In the genomic region with DNA sequence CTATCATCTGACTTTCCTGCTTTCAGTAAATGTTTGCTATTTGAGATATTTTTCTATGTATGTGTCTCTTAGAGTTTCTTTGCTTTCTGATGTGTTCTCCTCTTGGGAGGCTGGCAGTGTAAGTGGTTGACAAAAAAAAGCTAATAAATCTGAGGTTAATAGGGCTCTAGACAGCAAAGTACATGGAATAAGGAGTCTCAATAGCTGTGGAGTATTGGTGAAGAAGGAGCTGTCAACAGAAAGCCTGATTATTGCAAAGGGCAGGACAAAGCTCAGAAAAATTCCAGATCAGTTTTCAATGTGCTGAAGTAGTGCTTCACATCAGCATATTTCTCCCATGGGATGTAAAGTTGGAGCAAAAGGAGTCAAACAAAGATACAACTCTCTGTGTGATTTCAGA, we compare ENCODE assay signal across 30 cellular contexts.
"Had no signal": no experiment of that assay in that cellular context is flagged by ENCODE, and none has a peak within 500 bp of the region (broad histone marks: within the 10 kb centered on the region; RNA-seq: fewer than 3 reads in every experiment).

No MANE protein-coding gene starts in this region.

- H3K9me3 Mint-ChIP-seq: activated CD4-positive, alpha-beta memory T cell treated with anti-CD3 and anti-CD28 coated beads for 36 hours; activated naive CD4-positive, alpha-beta T cell treated with anti-CD3 and anti-CD28 coated beads for 36 hours; activated naive CD4-positive, alpha-beta T cell treated with anti-CD3 and anti-CD28 coated beads, Interleukin-2, amount 50 U/mL, for 72 hours; activated T-cell treated with anti-CD3 and anti-CD28 coated beads, Interleukin-2, amount 50 U/mL, for 4 hours; activated T-helper 1 cell treated with anti-CD3 and anti-CD28 coated beads, Interleukin-12 subunit alpha, Interleukin-12 subunit beta, Interleukin-2, Interleukin-4 antibody, amounts not matched to agents 30 ng/mL and 10 ng/mL and 1 ng/mL, durations not matched to agents 14 hours and 24 hours and 36 hours; T-helper 1 cell treated with Interleukin-12 subunit alpha and Interleukin-12 subunit beta and Interleukin-4 antibody, amounts not matched to agents 30 μg/mL and 1 μg/mL, for 36 hours; T-helper 2 cell treated with Interferon-gamma antibody and Interleukin-4, amounts not matched to agents 5 μg/mL and 100 μg/mL, for 36 hours had no signal

- H3K4me1 ChIP-seq: adrenal gland, body of pancreas, breast epithelium, Peyer's patch, SJSA1 had no signal

- H3K9me3 ChIP-seq: adrenal gland, body of pancreas, breast epithelium, Peyer's patch, SJSA1, SK-N-SH had no signal

- H3K27ac ChIP-seq: adrenal gland, body of pancreas, breast epithelium, KMS-11, Peyer's patch, SJSA1 had no signal

- H3K27ac Mint-ChIP-seq: activated CD4-positive, alpha-beta memory T cell treated with anti-CD3 and anti-CD28 coated beads for 36 hours; activated naive CD4-positive, alpha-beta T cell treated with anti-CD3 and anti-CD28 coated beads for 36 hours; activated naive CD4-positive, alpha-beta T cell treated with anti-CD3 and anti-CD28 coated beads, Interleukin-2, amount 50 U/mL, for 72 hours; activated T-helper 1 cell treated with anti-CD3 and anti-CD28 coated beads, Interleukin-12 subunit alpha, Interleukin-12 subunit beta, Interleukin-2, Interleukin-4 antibody, amounts not matched to agents 30 ng/mL and 10 ng/mL and 1 ng/mL, durations not matched to agents 14 hours and 24 hours and 36 hours; T-helper 1 cell treated with Interleukin-12 subunit alpha and Interleukin-12 subunit beta and Interleukin-4 antibody, amounts not matched to agents 30 μg/mL and 1 μg/mL, for 36 hours; T-helper 2 cell treated with Interferon-gamma antibody and Interleukin-4, amounts not matched to agents 5 μg/mL and 100 μg/mL, for 36 hours had no signal

- H3K9ac ChIP-seq: KMS-11, SK-N-SH had no signal

- H3K4me3 ChIP-seq: adrenal gland, body of pancreas, breast epithelium, Peyer's patch, SJSA1 had no signal

- H3K4me2 ChIP-seq: KMS-11, SK-N-SH had no signal

- DNase-seq: activated CD4-positive, alpha-beta memory T cell treated with anti-CD3 and anti-CD28 coated beads for 36 hours; activated CD4-positive, alpha-beta T cell treated with anti-CD3 and anti-CD28 coated beads, Interleukin-2, amount 50 U/mL, for 1 hour; activated CD8-positive, alpha-beta memory T cell treated with anti-CD3 and anti-CD28 coated beads, Interleukin-2, amount 50 U/mL, for 4 hours; activated gamma-delta T cell treated with Interleukin-2 at 50 U/mL for 16 hours; activated naive CD4-positive, alpha-beta T cell treated with anti-CD3 and anti-CD28 coated beads for 36 hours; activated T-cell treated with anti-CD3 and anti-CD28 coated beads for 4 hours; activated T-cell treated with anti-CD3 and anti-CD28 coated beads, Interleukin-2, amount 50 U/mL, for 4 hours; adrenal gland; body of pancreas; MM.1S; NCI-H1092 treated with DMSO at 0.1 percent for 48 hours; NCI-H1436; NCI-H1694; NCI-H2029 treated with DMSO at 0.1 percent for 48 hours; NCI-H2107; NCI-H226; NCI-H748 treated with DMSO at 0.1 percent for 48 hours; NK-92 treated with Interleukin-12 subunit alpha and Interleukin-12 subunit beta, amount 100 ng/mL, for 24 hours; PC-3; Peyer's patch; RPMI8226; SHP77 treated with DMSO at 0.1 percent for 48 hours; SK-N-SH had no signal

- H3K36me3 ChIP-seq: adrenal gland, breast epithelium, Peyer's patch, SJSA1 had no signal

- H3K36me3 Mint-ChIP-seq: activated CD4-positive, alpha-beta memory T cell treated with anti-CD3 and anti-CD28 coated beads for 36 hours; activated naive CD4-positive, alpha-beta T cell treated with anti-CD3 and anti-CD28 coated beads, Interleukin-2, amount 50 U/mL, for 72 hours had no signal

- H3K4me3 Mint-ChIP-seq: activated CD4-positive, alpha-beta memory T cell treated with anti-CD3 and anti-CD28 coated beads for 36 hours; activated naive CD4-positive, alpha-beta T cell treated with anti-CD3 and anti-CD28 coated beads for 36 hours; activated T-cell treated with anti-CD3 and anti-CD28 coated beads, Interleukin-2, amount 50 U/mL, for 4 hours; activated T-helper 1 cell treated with anti-CD3 and anti-CD28 coated beads, Interleukin-12 subunit alpha, Interleukin-12 subunit beta, Interleukin-2, Interleukin-4 antibody, amounts not matched to agents 30 ng/mL and 10 ng/mL and 1 ng/mL, durations not matched to agents 14 hours and 24 hours and 36 hours; T-helper 1 cell treated with Interleukin-12 subunit alpha and Interleukin-12 subunit beta and Interleukin-4 antibody, amounts not matched to agents 30 μg/mL and 1 μg/mL, for 36 hours; T-helper 2 cell treated with Interferon-gamma antibody and Interleukin-4, amounts not matched to agents 5 μg/mL and 100 μg/mL, for 36 hours had no signal

- H3K27me3 ChIP-seq: adrenal gland, body of pancreas, breast epithelium, Peyer's patch, SJSA1 had no signal
